ENCODE assay signal across 12 cellular contexts in the genomic region with DNA sequence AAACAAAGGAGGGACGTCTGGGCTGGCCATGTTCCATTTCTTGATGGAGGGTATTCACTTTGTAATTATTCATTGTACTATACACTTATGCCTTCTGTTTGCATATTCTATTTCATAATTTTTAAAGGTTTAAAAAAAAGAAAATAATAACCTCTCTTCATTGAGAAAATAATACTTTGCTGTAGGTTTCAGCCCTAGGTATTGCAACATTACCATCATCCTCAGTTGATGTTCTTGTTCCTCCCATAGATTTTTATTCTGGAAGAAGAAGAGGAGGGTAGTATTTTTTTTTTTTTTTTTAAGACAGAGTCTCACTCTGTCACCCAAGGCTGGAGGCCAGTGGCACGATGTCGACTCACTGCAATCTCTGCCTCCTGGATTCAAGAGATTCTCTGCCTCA. TPM values are rescaled to one million over a fixed set of nuclear protein-coding genes. Genes with fewer than 3 reads are reported as not detected.
DNase-seq lines count a peak whose midpoint lies in the region; ATAC-seq and TF ChIP-seq lines count a peak whose summit lies in the region.
"Had no signal": no experiment of that assay in that cellular context is flagged by ENCODE, and none has a peak within 500 bp of the region (broad histone marks: within the 10 kb centered on the region; RNA-seq: fewer than 3 reads in every experiment).

No MANE protein-coding gene starts in this region.

- intact Hi-C loops in activated CD4-positive, alpha-beta T cell treated with anti-CD3 and anti-CD28 coated beads, Interleukin-2, amount 10 ng/mL, durations not matched to agents 24 days and 14 days (cut with micrococcal nuclease): loop anchor here (5.0 kb wide), 2 partner anchors 255 to 450 kb away; no protein-coding TSS in a partner anchor
- intact Hi-C loops in prostate gland (cut with DNase I): no loop called here

- 86% methylated on average over 3 of the region's 3 CpGs for WGBS in hepatocyte (ENCODE audit: low lambda C conversion rate, missing lambda C conversion rate)
- WGBS in prostate gland: 75% methylated on average over 3 of the region's 3 CpGs

- TF ChIP-seq CTCF in RWPE1 (conservative IDR thresholded peaks at IDR 0.05; ENCODE audit: low read depth): no peak
- no peak for TF ChIP-seq CTCF in hepatocyte (IDR thresholded peaks at IDR 0.05; ENCODE audit: poor library complexity)
- no peak for TF ChIP-seq CTCF in prostate gland (IDR thresholded peaks at IDR 0.05)

- H3K27me3 ChIP-seq in hepatocyte (no peaks in the 10 kb centered on the region), prostate gland (replicated peaks; ENCODE audit: insufficient read depth) (no peaks in the 10 kb centered on the region)

- H3K4me1 Mint-ChIP-seq in activated CD4-positive, alpha-beta T cell treated with anti-CD3 and anti-CD28 coated beads, Interleukin-2, amount 10 ng/mL, durations not matched to agents 24 days and 14 days: peaks cover 48% of the 10 kb centered on the region
- H3K4me1 Mint-ChIP-seq in stimulated activated naive B cell treated with anti-CD40 and anti-IgM and Interleukin-4, amounts not matched to agents 10 μg/mL and 1 μg/mL and 100 μg/mL, for 72 hours: peaks cover 35 to 49% of the 10 kb centered on the region in 2 donors

- H3K27ac Mint-ChIP-seq in activated CD4-positive, alpha-beta T cell treated with anti-CD3 and anti-CD28 coated beads, Interleukin-2, amount 10 ng/mL, durations not matched to agents 24 days and 14 days: peak overlapping the region; percentile 100
- H3K27ac Mint-ChIP-seq in stimulated activated naive B cell treated with anti-CD40 and anti-IgM and Interleukin-4, amounts not matched to agents 10 μg/mL and 1 μg/mL and 100 μg/mL, for 72 hours: peak overlapping the region; percentile 84

- no peaks in the 10 kb centered on the region for H3K79me2 ChIP-seq in hepatocyte

- peaks cover 10% of the 10 kb centered on the region for H3K9me3 Mint-ChIP-seq in activated CD4-positive, alpha-beta T cell treated with anti-CD3 and anti-CD28 coated beads, Interleukin-2, amount 10 ng/mL, durations not matched to agents 24 days and 14 days
- peaks cover 0 to 1% of the 10 kb centered on the region in 2 donors for H3K9me3 Mint-ChIP-seq in stimulated activated naive B cell treated with anti-CD40 and anti-IgM and Interleukin-4, amounts not matched to agents 10 μg/mL and 1 μg/mL and 100 μg/mL, for 72 hours

- no peak overlapping the region for H2AFZ ChIP-seq in hepatocyte

- no peaks in the 10 kb centered on the region for H3K36me3 ChIP-seq in hepatocyte (replicated peaks; ENCODE audit: insufficient read depth, low read depth)
- H3K36me3 ChIP-seq in prostate gland: no peaks in the 10 kb centered on the region

- no peaks in the 10 kb centered on the region for H3K9me2 ChIP-seq in hepatocyte (replicated peaks; ENCODE audit: insufficient read depth)

- H4K20me1 ChIP-seq in hepatocyte (ENCODE audit: insufficient read depth, poor library complexity, severe bottlenecking): no peaks in the 10 kb centered on the region

- H3K27ac ChIP-seq in RWPE1 (peak overlapping the region; percentile 85), hepatocyte (peak overlapping the region; percentile 96), prostate gland (no peak overlapping the region)

- no peaks in the 10 kb centered on the region for H3K27me3 Mint-ChIP-seq in activated CD4-positive, alpha-beta T cell treated with anti-CD3 and anti-CD28 coated beads, Interleukin-2, amount 10 ng/mL, durations not matched to agents 24 days and 14 days
- H3K27me3 Mint-ChIP-seq in stimulated activated naive B cell treated with anti-CD40 and anti-IgM and Interleukin-4, amounts not matched to agents 10 μg/mL and 1 μg/mL and 100 μg/mL, for 72 hours: peaks cover 0 to under 1% of the 10 kb centered on the region in 2 donors

- no peak for ATAC-seq in stimulated activated naive B cell treated with anti-CD40 and anti-IgM and Interleukin-4, amounts not matched to agents 10 μg/mL and 1 μg/mL and 100 μg/mL, for 72 hours (replicated peaks)
- ATAC-seq in GM19455 (IDR thresholded peaks at IDR 0.05; ENCODE audit: unreplicated experiment): no peak

- no peaks in the 10 kb centered on the region for H3K36me3 Mint-ChIP-seq in activated CD4-positive, alpha-beta T cell treated with anti-CD3 and anti-CD28 coated beads, Interleukin-2, amount 10 ng/mL, durations not matched to agents 24 days and 14 days (ENCODE audit: low read depth)
- H3K36me3 Mint-ChIP-seq in stimulated activated naive B cell treated with anti-CD40 and anti-IgM and Interleukin-4, amounts not matched to agents 10 μg/mL and 1 μg/mL and 100 μg/mL, for 72 hours: no peaks in the 10 kb centered on the region

- no peaks in the 10 kb centered on the region for H3K9me3 ChIP-seq in hepatocyte (ENCODE audit: low read depth)
- no peaks in the 10 kb centered on the region for H3K9me3 ChIP-seq in prostate gland
- H3K9me3 ChIP-seq: mucosa of descending colon had no signal

- H3K4me1 ChIP-seq in hepatocyte (ENCODE audit: insufficient read depth): peaks cover 36% of the 10 kb centered on the region
- H3K4me1 ChIP-seq in prostate gland (replicated peaks): no peaks in the 10 kb centered on the region

- H3K4me2 ChIP-seq in hepatocyte: no peak overlapping the region

- POLR2A ChIA-PET in RWPE1 (lab: Yijun Ruan, JAX; ENCODE audit: low non-redundant PET): no interaction called here

- TF ChIP-seq POLR2A in prostate gland (IDR thresholded peaks at IDR 0.05): no peak

- H3K4me3 ChIP-seq in hepatocyte (no peak overlapping the region), prostate gland (no peak overlapping the region)
- H3K4me3 ChIP-seq: mucosa of descending colon had no signal

- CTCF ChIA-PET in RWPE1 (lab: Yijun Ruan, JAX): interaction anchor here (0.6 kb wide), 1 partner anchor 517 kb away, joined by 3 read pairs; no protein-coding TSS in a partner anchor

- H3K4me3 Mint-ChIP-seq in activated CD4-positive, alpha-beta T cell treated with anti-CD3 and anti-CD28 coated beads, Interleukin-2, amount 10 ng/mL, durations not matched to agents 24 days and 14 days: peak overlapping the region; percentile 69
- no peak overlapping the region for H3K4me3 Mint-ChIP-seq in stimulated activated naive B cell treated with anti-CD40 and anti-IgM and Interleukin-4, amounts not matched to agents 10 μg/mL and 1 μg/mL and 100 μg/mL, for 72 hours

- DNase-seq in activated CD4-positive, alpha-beta T cell treated with anti-CD3 and anti-CD28 coated beads, Interleukin-2, amount 10 ng/mL, durations not matched to agents 24 days and 14 days: no peak
- DNase-seq in activated CD4-positive, alpha-beta T cell treated with anti-CD3 and anti-CD28 coated beads for 4 hours: no peak
- DNase-seq in RWPE1 (ENCODE audit: low spot score) (no peak), hepatocyte (ENCODE audit: low spot score) (no peak), prostate gland (ENCODE audit: low spot score) (no peak)
- no peak for DNase-seq in stimulated activated naive B cell treated with anti-CD40 and anti-IgM and Interleukin-4, amounts not matched to agents 10 μg/mL and 1 μg/mL and 100 μg/mL, for 72 hours
- DNase-seq in stimulated activated CD4-positive, alpha-beta T cell treated with anti-CD3 and anti-CD28 coated beads, Interleukin-2, amount 100 ng/mL, for 24 hours: no peak
- DNase-seq: activated CD4-positive, CD25-positive, alpha-beta regulatory T cell; activated naive CD4-positive, alpha-beta T cell; mucosa of descending colon; MV-4-11 had no signal

RNA-seq across cellular contexts. Expression of a gene that starts 54.7 kb away (rescaled TPM):
- total RNA-seq in activated CD4-positive, alpha-beta T cell treated with anti-CD3 and anti-CD28 coated beads, Interleukin-2, amount 10 ng/mL, durations not matched to agents 24 days and 14 days: 59.6 and 60.7 TPM in 2 replicates
- 47.9 and 50.8 TPM in 2 replicates for total RNA-seq in hepatocyte
- polyA plus RNA-seq in hepatocyte: 29.9 and 37.2 TPM in 2 replicates
- 10 to 100 TPM in 1 of 2 donors, 1 to 10 TPM in 1; 8.8 to 11.8 TPM for total RNA-seq in prostate gland

Comparison
In these comparisons a context has a peak if more than half of its experiments do, and no peak if none do; other contexts are left out.
1. H3K27ac ChIP-seq: peak in RWPE1 (single experiment) and hepatocyte (single experiment); none in prostate gland (0 of 2).